ENCODE assay signal across 1 cellular context in genomic region chr7:36777062-36777461, GRCh38.
TF ChIP-seq lines count a peak whose summit lies in the region.

No MANE protein-coding gene starts in this region.

TF ChIP-seq in SK-N-SH, 30 proteins besides CTCF, POLR2A, EP300 and RAD21 (continued from another document):
- no peak for TF ChIP-seq REST (IDR thresholded peaks at IDR 0.05; ENCODE audit: low read depth, low read length)
- no peak for TF ChIP-seq CHD2 (IDR thresholded peaks at IDR 0.05; ENCODE audit: low read length, partially characterized antibody)
- TF ChIP-seq, protein P1, sequence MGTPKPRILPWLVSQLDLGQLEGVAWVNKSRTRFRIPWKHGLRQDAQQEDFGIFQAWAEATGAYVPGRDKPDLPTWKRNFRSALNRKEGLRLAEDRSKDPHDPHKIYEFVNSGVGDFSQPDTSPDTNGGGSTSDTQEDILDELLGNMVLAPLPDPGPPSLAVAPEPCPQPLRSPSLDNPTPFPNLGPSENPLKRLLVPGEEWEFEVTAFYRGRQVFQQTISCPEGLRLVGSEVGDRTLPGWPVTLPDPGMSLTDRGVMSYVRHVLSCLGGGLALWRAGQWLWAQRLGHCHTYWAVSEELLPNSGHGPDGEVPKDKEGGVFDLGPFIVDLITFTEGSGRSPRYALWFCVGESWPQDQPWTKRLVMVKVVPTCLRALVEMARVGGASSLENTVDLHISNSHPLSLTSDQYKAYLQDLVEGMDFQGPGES (IDR thresholded peaks at IDR 0.05; ENCODE audit: low read depth, low read length): no peak
